Comparison of ENCODE assay signal across 9 cellular contexts in the genomic region with DNA sequence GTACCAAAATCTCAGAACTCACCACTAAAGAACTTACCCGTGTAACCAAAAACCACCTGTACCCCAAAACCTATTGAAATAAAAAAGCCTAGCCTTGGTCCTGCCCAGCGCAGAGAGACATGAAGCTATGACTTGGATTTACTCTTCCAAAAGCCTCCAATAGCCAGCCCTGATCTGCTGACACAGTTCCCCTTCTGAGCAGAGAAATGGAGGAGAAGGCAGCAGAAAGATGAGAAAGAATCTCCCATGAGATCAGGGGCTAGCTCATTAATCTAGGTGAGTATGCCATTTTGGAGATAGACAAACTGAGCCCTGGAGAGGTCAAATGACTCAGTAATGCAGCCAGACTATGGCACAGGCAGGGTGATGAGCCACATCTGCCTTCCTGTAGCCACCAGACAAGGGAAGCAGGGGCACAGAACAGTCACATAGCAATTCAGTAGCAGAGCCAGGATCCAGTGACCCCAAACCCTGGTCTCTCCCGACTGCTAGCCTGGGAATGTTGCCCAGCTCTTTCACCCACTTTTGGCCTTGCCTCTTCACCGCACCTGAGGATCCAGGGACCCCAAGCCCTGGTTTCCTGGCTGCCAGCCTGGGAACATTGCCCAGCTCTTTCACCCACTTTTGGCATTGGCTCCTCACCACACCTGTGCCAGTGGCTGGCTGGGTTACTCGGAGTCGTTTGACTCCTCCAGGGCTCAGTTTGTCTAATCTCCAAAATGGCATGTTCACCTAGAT. TPM values are rescaled to one million over a fixed set of nuclear protein-coding genes. Genes with fewer than 3 reads are reported as not detected.
DNase-seq lines count a peak whose midpoint lies in the region; TF ChIP-seq lines count a peak whose summit lies in the region.
"Had no signal": no experiment of that assay in that cellular context is flagged by ENCODE, and none has a peak within 500 bp of the region (broad histone marks: within the 10 kb centered on the region; RNA-seq: fewer than 3 reads in every experiment).

No MANE protein-coding gene starts in this region.

- no peaks in the 10 kb centered on the region for H3K79me2 ChIP-seq in OCI-LY7 (ENCODE audit: insufficient read depth, low read depth, low read length)

- H3K9me3 ChIP-seq in adrenal gland (replicated peaks in 1 of 3) = no peaks in the 10 kb centered on the region
- H3K9me3 ChIP-seq in tibial nerve = no peaks in the 10 kb centered on the region
- H3K9me3 ChIP-seq in OCI-LY7 (ENCODE audit: low read length) = no peaks in the 10 kb centered on the region

- BruUV-seq in OCI-LY7 (replicated peaks; lab: Mats Ljungman, UMichigan) = no TSS peak

- CTCF ChIA-PET in activated naive CD4-positive, alpha-beta T cell treated with anti-CD3 and anti-CD28 coated beads, Interleukin-2, amount 10 ng/mL, durations not matched to agents 7 days and 5 days (lab: Charles Lee) = no interaction called here
- CTCF ChIA-PET in OCI-LY7 (lab: Charles Lee; ENCODE audit: unreplicated experiment) = no interaction called here

- peaks cover 38% of the 10 kb centered on the region for H3K4me1 Mint-ChIP-seq in activated naive CD4-positive, alpha-beta T cell treated with anti-CD3 and anti-CD28 coated beads, Interleukin-2, amount 10 ng/mL, durations not matched to agents 7 days and 5 days

- H2AFZ ChIP-seq in OCI-LY7 (ENCODE audit: low read length) = no peak overlapping the region

- 70 to 88% (median 79%) methylated on average over 5 to 6 of the region's 6 CpGs for WGBS in adrenal gland, 4 donors
- 77 to 82% methylated on average over 6 of the region's 6 CpGs for WGBS in tibial nerve, 2 donors

- POLR2A ChIA-PET in OCI-LY7 (lab: Charles Lee) = no interaction called here

- intact Hi-C loops in adrenal gland (cut with DNase I) = no loop called here
- intact Hi-C loops in OCI-LY7 (cut with micrococcal nuclease; ENCODE audit: unreplicated experiment) = no loop called here

- TF ChIP-seq EP300 in tibial nerve (IDR thresholded peaks at IDR 0.05) = no peak

- H3K4me2 ChIP-seq in OCI-LY7 (ENCODE audit: low read length) = no peak overlapping the region

- no peak for TF ChIP-seq POLR2A in adrenal gland (IDR thresholded peaks at IDR 0.05)
- no peak for TF ChIP-seq POLR2A in tibial nerve (IDR thresholded peaks at IDR 0.05)

- peak overlapping the region in 3 of 5 donors; percentile 5 to 82 (median 24) for H3K27ac ChIP-seq in adrenal gland
- peak overlapping the region in 3 of 4 donors; percentile 14 to 43 (median 26) for H3K27ac ChIP-seq in tibial nerve
- H3K27ac ChIP-seq in OCI-LY7 (ENCODE audit: low read depth, low read length, poor library complexity, severe bottlenecking) = no peak overlapping the region

- H3K4me3 Mint-ChIP-seq in activated naive CD4-positive, alpha-beta T cell treated with anti-CD3 and anti-CD28 coated beads, Interleukin-2, amount 10 ng/mL, durations not matched to agents 7 days and 5 days = no peak overlapping the region

- H4K20me1 ChIP-seq in OCI-LY7 (ENCODE audit: insufficient read depth, low read length) = no peaks in the 10 kb centered on the region

- H3K27me3 Mint-ChIP-seq in activated naive CD4-positive, alpha-beta T cell treated with anti-CD3 and anti-CD28 coated beads, Interleukin-2, amount 10 ng/mL, durations not matched to agents 7 days and 5 days = no peaks in the 10 kb centered on the region

- peaks cover 36% of the 10 kb centered on the region for H3K36me3 Mint-ChIP-seq in activated naive CD4-positive, alpha-beta T cell treated with anti-CD3 and anti-CD28 coated beads, Interleukin-2, amount 10 ng/mL, durations not matched to agents 7 days and 5 days

- H3K4me1 ChIP-seq in adrenal gland (replicated peaks in 1 of 2) = peaks cover 0 to 18% of the 10 kb centered on the region in 2 donors
- peaks cover 0 to 30% (median 5%) of the 10 kb centered on the region in 4 donors for H3K4me1 ChIP-seq in tibial nerve
- H3K4me1 ChIP-seq in OCI-LY7 (ENCODE audit: insufficient read depth, low read length, poor library complexity, severe bottlenecking) = no peaks in the 10 kb centered on the region

- no peaks in the 10 kb centered on the region for H3K27me3 ChIP-seq in adrenal gland
- H3K27me3 ChIP-seq in tibial nerve = no peaks in the 10 kb centered on the region

- H3K27ac Mint-ChIP-seq in activated naive CD4-positive, alpha-beta T cell treated with anti-CD3 and anti-CD28 coated beads, Interleukin-2, amount 10 ng/mL, durations not matched to agents 7 days and 5 days = peak overlapping the region; percentile 77

- H3K9me2 ChIP-seq in OCI-LY7 (ENCODE audit: insufficient read depth, low read length) = no peaks in the 10 kb centered on the region

- no peak for DNase-seq in activated naive CD4-positive, alpha-beta T cell treated with anti-CD3 and anti-CD28 coated beads, Interleukin-2, amount 10 ng/mL, durations not matched to agents 7 days and 5 days
- no peak for DNase-seq in activated naive CD4-positive, alpha-beta T cell treated with anti-CD3 and anti-CD28 coated beads, Interleukin-2, amount 50 U/mL, for 16 hours
- DNase-seq in adrenal gland (peak in 1 of 7 donors; percentile 48), lung microvascular endothelial cell (ENCODE audit: low read depth in 2 of 2) (peak; percentile 61 to 92), tibial nerve (ENCODE audit: low spot score in 2 of 2) (no peak), OCI-LY7 (ENCODE audit: low spot score) (no peak), medulla oblongata (ENCODE audit: extremely low spot score) (no peak), T1000 (lab: John Stamatoyannopoulos, UW) (no peak)
- DNase-seq: NCI-H187 treated with DMSO at 0.1 percent for 48 hours had no signal

- H3K36me3 ChIP-seq in adrenal gland (replicated peaks in 1 of 2) (no peaks in the 10 kb centered on the region), tibial nerve (peaks cover 0 to 28% (median 0%) of the 10 kb centered on the region in 3 donors), OCI-LY7 (ENCODE audit: insufficient read depth, low read length) (peaks cover 24% of the 10 kb centered on the region)

- TF ChIP-seq CTCF in adrenal gland (IDR thresholded peaks at IDR 0.05) = no peak
- TF ChIP-seq CTCF in tibial nerve (IDR thresholded peaks at IDR 0.05) = no peak
- TF ChIP-seq CTCF in OCI-LY7 (conservative IDR thresholded peaks at IDR 0.05; ENCODE audit: low read length) = no peak

- H3K4me3 ChIP-seq in adrenal gland = no peak overlapping the region
- no peak overlapping the region for H3K4me3 ChIP-seq in tibial nerve
- H3K4me3 ChIP-seq in OCI-LY7 (ENCODE audit: low read depth, low read length, poor library complexity, severe bottlenecking) = no peak overlapping the region

- H3K9me3 Mint-ChIP-seq in activated naive CD4-positive, alpha-beta T cell treated with anti-CD3 and anti-CD28 coated beads, Interleukin-2, amount 10 ng/mL, durations not matched to agents 7 days and 5 days = no peaks in the 10 kb centered on the region

RNA-seq across cellular contexts. Expression of gene SDCBP2, which starts 7.2 kb away (rescaled TPM):
- total RNA-seq in adrenal gland (1 to 10 TPM in 6 of 8 donors, under 1 TPM in 2; 0.43 to 7.6 (median 2.3) TPM), lung microvascular endothelial cell (2.0 and 4.4 TPM in 2 replicates), tibial nerve (1 to 10 TPM; 1.9 to 4.2 (median 2.9) TPM), OCI-LY7 (2022) (2.5 and 2.6 TPM in 2 replicates)
- polyA plus RNA-seq in adrenal gland = 1 to 10 TPM; 2.4 to 3.8 (median 3.0) TPM
- 1.8 and 2.8 TPM in 2 replicates for total RNA-seq in OCI-LY7 (2014; rRNA removed; shearing (Covaris generic))

RNA-seq across cellular contexts. Expression of gene FKBP1A, which starts 56.7 kb away (rescaled TPM):
- 100 to 1,000 TPM in 6 of 8 donors, 10 to 100 TPM in 2; 51.7 to 571 (median 151) TPM for total RNA-seq in adrenal gland
- polyA plus RNA-seq in adrenal gland = 100 to 1,000 TPM; 111 to 917 (median 149) TPM
- 263 and 278 TPM in 2 replicates for total RNA-seq in lung microvascular endothelial cell
- 100 to 1,000 TPM in 3 of 4 donors, 10 to 100 TPM in 1; 92.2 to 172 (median 130) TPM for total RNA-seq in tibial nerve
- 83.2 and 99.0 TPM in 2 replicates for total RNA-seq in OCI-LY7 (2014; rRNA removed; shearing (Covaris generic))
- total RNA-seq in OCI-LY7 (2022) = 218 and 230 TPM in 2 replicates

Comparison
In these comparisons a context has a peak if more than half of its experiments do, and no peak if none do; other contexts are left out.
1. DNase-seq: peak in lung microvascular endothelial cell (2 of 2); none in activated naive CD4-positive, alpha-beta T cell treated with anti-CD3 and anti-CD28 coated beads, Interleukin-2, amount 10 ng/mL, durations not matched to agents 7 days and 5 days (single experiment), activated naive CD4-positive, alpha-beta T cell treated with anti-CD3 and anti-CD28 coated beads, Interleukin-2, amount 50 U/mL, for 16 hours (single experiment), tibial nerve (0 of 2), OCI-LY7 (single experiment), medulla oblongata (single experiment) and T1000 (single experiment).